ENCODE assay signal across 9 cellular contexts in the genomic region with DNA sequence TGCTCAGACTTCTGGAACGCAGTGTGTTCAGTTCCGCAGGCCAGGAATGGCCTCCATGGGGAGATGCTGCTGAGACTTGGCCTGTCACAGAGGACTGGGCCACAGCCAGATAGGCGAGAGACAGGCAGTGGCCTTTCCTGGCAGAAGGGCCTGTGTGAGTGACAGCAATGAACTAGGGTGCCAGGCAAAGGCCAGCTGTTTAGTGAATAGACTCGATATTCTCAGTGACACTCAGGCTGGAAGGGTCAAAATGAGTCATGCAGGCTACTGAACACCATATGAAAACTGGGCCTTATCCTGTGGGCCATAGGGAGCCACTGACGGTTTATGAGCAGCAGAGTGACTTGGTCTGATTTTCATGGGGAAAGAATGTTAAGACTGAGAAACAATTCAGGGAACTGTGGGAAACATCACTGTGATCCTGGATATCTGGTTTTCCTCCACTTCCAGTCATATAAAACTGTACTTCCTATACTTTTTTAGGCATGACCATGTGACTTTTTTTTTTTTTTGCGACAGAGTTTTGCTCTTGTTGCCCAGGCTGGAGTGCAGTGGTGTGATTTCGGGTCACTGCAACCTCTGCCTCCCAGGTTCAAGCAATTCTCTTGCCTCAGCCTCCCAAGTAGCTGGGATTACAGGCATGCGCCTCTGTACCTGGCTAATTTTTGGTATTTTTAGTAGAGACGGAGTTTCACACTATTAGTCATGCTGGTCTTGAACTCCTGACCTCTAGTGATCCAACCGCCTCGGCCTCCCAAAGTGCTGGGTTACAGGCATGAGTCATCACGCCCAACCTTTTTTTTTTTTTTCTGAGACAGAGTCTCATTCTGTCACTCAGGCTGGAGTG. TPM values are rescaled to one million over a fixed set of nuclear protein-coding genes. Genes with fewer than 3 reads are reported as not detected.
DNase-seq lines count a peak whose midpoint lies in the region; ATAC-seq and TF ChIP-seq lines count a peak whose summit lies in the region.
"Had no signal": no experiment of that assay in that cellular context is flagged by ENCODE, and none has a peak within 500 bp of the region (broad histone marks: within the 10 kb centered on the region; RNA-seq: fewer than 3 reads in every experiment).

No MANE protein-coding gene starts in this region.

- peak; percentile 66 for DNase-seq in GM10248 (ENCODE audit: extremely low spot score)
- peak; percentile 91 for DNase-seq in HT1080 (ENCODE audit: low read depth)
- DNase-seq in activated CD4-positive, alpha-beta T cell treated with anti-CD3 and anti-CD28 coated beads for 48 hours: peak; percentile 72
- DNase-seq in esophagus muscularis mucosa (ENCODE audit: extremely low spot score): no peak
- DNase-seq in occipital lobe (lab: John Stamatoyannopoulos, UW): peak; percentile 71
- no peak for DNase-seq in HAP-1 (ENCODE audit: low spot score in 2 of 2)
- DNase-seq in NCI-H2107 treated with DMSO at 0.1 percent for 48 hours (lab: John Stamatoyannopoulos, UW; ENCODE audit: unreplicated experiment): no peak

- POLR2A ChIA-PET in GM10248 (lab: Yijun Ruan, JAX): interaction anchor here (0.7 to 1.5 kb wide), 5 partner anchors 27 to 1163 kb away, joined by 3 to 9 read pairs (median 4); no protein-coding TSS in a partner anchor

- H3K4me3 ChIP-seq in esophagus muscularis mucosa (no peak overlapping the region), HAP-1 (no peak overlapping the region)

- H3K4me1 ChIP-seq in esophagus muscularis mucosa (peaks cover 27 to 45% (median 31%) of the 10 kb centered on the region in 4 donors), HAP-1 (peaks cover 6% of the 10 kb centered on the region)

- TF ChIP-seq CTCF in GM10248 (IDR thresholded peaks at IDR 0.05; ENCODE audit: control extremely low read depth, extremely low read depth, low read depth, missing control alignments): no peak
- TF ChIP-seq CTCF in esophagus muscularis mucosa (IDR thresholded peaks at IDR 0.05): no peak

- intact Hi-C loops in esophagus muscularis mucosa (cut with DNase I): loop anchor here (5.0 kb wide), 1 partner anchor 161 kb away; no protein-coding TSS in a partner anchor

- H3K36me3 ChIP-seq in esophagus muscularis mucosa (no peaks in the 10 kb centered on the region), HAP-1 (replicated peaks) (no peaks in the 10 kb centered on the region)

- 44% methylated on average over 12 of the region's 12 CpGs for WGBS in esophagus muscularis mucosa

- peak overlapping the region; percentile 58 to 70 (median 66) for H3K27ac ChIP-seq in esophagus muscularis mucosa (replicated peaks in 1 of 4)

- peak; percentile 47 for ATAC-seq in GM21528 (IDR thresholded peaks at IDR 0.05; ENCODE audit: low FRiP score, unreplicated experiment)

- no peak for TF ChIP-seq EP300 in esophagus muscularis mucosa (IDR thresholded peaks at IDR 0.05)

- CTCF ChIA-PET in GM10248 (lab: Yijun Ruan, JAX): interaction anchor here (0.6 to 4.8 kb wide), 16 partner anchors 69 to 481 kb away, joined by 3 to 101 read pairs (median 5); no protein-coding TSS in a partner anchor

- H3K9me3 ChIP-seq in esophagus muscularis mucosa: peaks cover 0 to under 1% (median 0%) of the 10 kb centered on the region in 4 donors
- no peaks in the 10 kb centered on the region for H3K9me3 ChIP-seq in HAP-1

- H3K27me3 ChIP-seq in esophagus muscularis mucosa (no peaks in the 10 kb centered on the region), HAP-1 (ENCODE audit: low read depth) (no peaks in the 10 kb centered on the region)

- in situ Hi-C loops in HAP-1 (cut with MboI; ENCODE audit: low sequenced_read_pairs): loop anchor here (5.0 kb wide), 1 partner anchor 486 kb away; no protein-coding TSS in a partner anchor

- no peak for TF ChIP-seq POLR2A in esophagus muscularis mucosa (IDR thresholded peaks at IDR 0.05; ENCODE audit: low read depth)

RNA-seq across cellular contexts. Expression of gene NUBP1, which starts 5.2 kb away (rescaled TPM):
- total RNA-seq in HT1080 (2014; rRNA removed; shearing (Covaris generic)): 52.8 and 61.4 TPM in 2 replicates
- polyA plus RNA-seq in HT1080 (2015; cell fraction: cytosol; rRNA removed): 34.2 and 34.6 TPM in 2 replicates
- polyA plus RNA-seq in HT1080 (2015; cell fraction: nucleus; rRNA removed): 21.4 and 28.4 TPM in 2 replicates
- 10 to 100 TPM; 17.4 to 34.7 (median 28.4) TPM for total RNA-seq in esophagus muscularis mucosa
- total RNA-seq in occipital lobe: 12.3 TPM

RNA-seq across cellular contexts. Expression of gene TEKT5, which starts 43.7 kb away (rescaled TPM):
- 0.11 TPM in 1 of 2 replicates, not detected in the other for total RNA-seq in HT1080 (2014; rRNA removed; shearing (Covaris generic))
- 0.14 TPM in 1 of 2 replicates, not detected in the other for polyA plus RNA-seq in HT1080 (2015; cell fraction: cytosol; rRNA removed)
- polyA plus RNA-seq in HT1080 (2015; cell fraction: nucleus; rRNA removed): not detected in 2 replicates
- total RNA-seq in esophagus muscularis mucosa (not detected), occipital lobe (1.2 TPM)
- total RNA-seq: T-helper 1 cell treated with Interleukin-12 subunit alpha and Interleukin-12 subunit beta and Interleukin-4 antibody, amounts not matched to agents 30 ng/mL and 1 ng/mL, for 36 hours had no signal

Comparison
In these comparisons a context has a peak if more than half of its experiments do, and no peak if none do; other contexts are left out.
1. DNase-seq: peak in GM10248 (single experiment), HT1080 (single experiment), activated CD4-positive, alpha-beta T cell treated with anti-CD3 and anti-CD28 coated beads for 48 hours (single experiment) and occipital lobe (single experiment); none in esophagus muscularis mucosa (single experiment), HAP-1 (0 of 2) and NCI-H2107 treated with DMSO at 0.1 percent for 48 hours (single experiment).